ENCODE assay signal across 8 cellular contexts in genomic region chr5:54518146-54519082, GRCh38.
DNase-seq lines count a peak whose midpoint lies in the region; ATAC-seq and TF ChIP-seq lines count a peak whose summit lies in the region.

No MANE protein-coding gene starts in this region.

- no peaks in the 10 kb centered on the region for H3K9me3 ChIP-seq in HUES6 (ENCODE audit: control insufficient read depth, insufficient read depth, low read depth, low read length)

- H3K36me3 ChIP-seq in HUES6 (ENCODE audit: control insufficient read depth, insufficient read depth, low read length), result peaks cover 9% of the 10 kb centered on the region; the same call in 1 of the 2 replicates

- peaks cover 20% of the 10 kb centered on the region for H3K27me3 ChIP-seq in HUES6 (ENCODE audit: control insufficient read depth, insufficient read depth, low read length)
- no peaks in the 10 kb centered on the region for H3K27me3 ChIP-seq in layer of hippocampus (ENCODE audit: control insufficient read depth, insufficient read depth, low read length)

- peaks cover 41% of the 10 kb centered on the region for H3K4me1 ChIP-seq in HUES6 (ENCODE audit: control insufficient read depth, insufficient read depth, low read length)

- peak overlapping the region; percentile 72 for H3K27ac ChIP-seq in C4-2B
- H3K27ac ChIP-seq in HUES6 (ENCODE audit: low read depth, low read length), result peak overlapping the region; percentile 88; the same call in 1 of the 2 replicates
- peak overlapping the region; percentile 91 for H3K27ac ChIP-seq in layer of hippocampus (ENCODE audit: low read depth, low read length)

- DNase-seq in cardiac fibroblast (ENCODE audit: low read depth in 2 of 2), result peak; percentile 38 to 56
- peak; percentile 28 to 48 for DNase-seq in stimulated activated CD4-positive, alpha-beta T cell treated with anti-CD3 and anti-CD28 coated beads, Interleukin-2, amount 100 ng/mL, for 48 hours
- no peak for DNase-seq in OCI-M2 (lab: John Stamatoyannopoulos, UW; ENCODE audit: unreplicated experiment)

- H3K4me3 ChIP-seq in HUES6 (ENCODE audit: low read depth, low read length) (peak overlapping the region; percentile 67), WI38 (ENCODE audit: low read depth, low read length) (peak overlapping the region; percentile 77), cardiac fibroblast (replicated peaks in 1 of 2; ENCODE audit: low read depth in 2 of 2, low read length in 2 of 2) (peak overlapping the region; percentile 65 to 77)

- ATAC-seq in GM19467 (IDR thresholded peaks at IDR 0.05; ENCODE audit: unreplicated experiment), result peak; percentile 23

- peak overlapping the region; percentile 89 for H3K9ac ChIP-seq in HUES6 (ENCODE audit: low read length)

- TF ChIP-seq CTCF in C4-2B (conservative IDR thresholded peaks at IDR 0.05), result no peak
- TF ChIP-seq CTCF in WI38 (IDR thresholded peaks at IDR 0.05; ENCODE audit: low read depth, low read length), result no peak
- TF ChIP-seq CTCF in cardiac fibroblast (IDR thresholded peaks at IDR 0.05; ENCODE audit: low read depth, low read length), result no peak
